Comparison of ENCODE assay signal across 8 cellular contexts in genomic region chr19:37505958-37506386, GRCh38. TPM values are rescaled to one million over a fixed set of nuclear protein-coding genes. Genes with fewer than 3 reads are reported as not detected.
A peak's percentile ranks its signal among the peaks of the same experiment; 100 is the strongest.
DNase-seq lines count a peak whose midpoint lies in the region; ATAC-seq and TF ChIP-seq lines count a peak whose summit lies in the region.

No MANE protein-coding gene starts in this region.

- H3K79me2 ChIP-seq in MM.1S (ENCODE audit: low read length) = no peaks in the 10 kb centered on the region

- no peaks in the 10 kb centered on the region for H3K9me2 ChIP-seq in MM.1S (replicated peaks; ENCODE audit: insufficient read depth, low read length)

- no peak overlapping the region for H2AFZ ChIP-seq in MM.1S (ENCODE audit: low read length)

- H3K4me1 ChIP-seq in BLaER1 treated with 17β-estradiol and CSF1 and Interleukin-3, amounts not matched to agents 10 nM and 100 nM = peaks cover 0 to 18% (median 9%) of the 10 kb centered on the region in 10 experiments; a peak in 7 of 20 replicates
- no peaks in the 10 kb centered on the region for H3K4me1 ChIP-seq in ectodermal cell (ENCODE audit: control insufficient read depth, insufficient read depth, low read length)
- H3K4me1 ChIP-seq in MM.1S (ENCODE audit: low read length) = no peaks in the 10 kb centered on the region

- 6 to 14% methylated on average over 10 to 12 of the region's 12 CpGs for WGBS in ectodermal cell, 2 experiments

- H3F3A ChIP-seq in MM.1S (ENCODE audit: insufficient read depth, low read length) = no peaks in the 10 kb centered on the region

- no peaks in the 10 kb centered on the region for H3K27me3 ChIP-seq in BLaER1 treated with 17β-estradiol and CSF1 and Interleukin-3, amounts not matched to agents 10 nM and 100 nM
- no peaks in the 10 kb centered on the region for H3K27me3 ChIP-seq in ectodermal cell (ENCODE audit: control insufficient read depth, insufficient read depth, low read length, poor library complexity, severe bottlenecking)
- H3K27me3 ChIP-seq in MM.1S (replicated peaks; ENCODE audit: insufficient read depth, low read length) = no peaks in the 10 kb centered on the region

- peak overlapping the region; percentile 78 to 91 (median 83) for H3K9ac ChIP-seq in BLaER1 treated with 17β-estradiol and CSF1 and Interleukin-3, amounts not matched to agents 10 nM and 100 nM
- no peak overlapping the region for H3K9ac ChIP-seq in MM.1S (ENCODE audit: low read length)

- peak overlapping the region; percentile 60 to 76 (median 68) for H3K4me2 ChIP-seq in BLaER1 treated with 17β-estradiol and CSF1 and Interleukin-3, amounts not matched to agents 10 nM and 100 nM
- no peak overlapping the region for H3K4me2 ChIP-seq in MM.1S (ENCODE audit: low read depth, low read length)

- H3K4me3 ChIP-seq in BLaER1 treated with 17β-estradiol and CSF1 and Interleukin-3, amounts not matched to agents 10 nM and 100 nM = peak overlapping the region; percentile 57 to 72 (median 66)
- peak overlapping the region; percentile 68 for H3K4me3 ChIP-seq in ectodermal cell (ENCODE audit: insufficient read depth, low read depth, low read length)
- H3K4me3 ChIP-seq in MM.1S (ENCODE audit: low read length) = no peak overlapping the region

- H3K9me3 Mint-ChIP-seq in naive thymus-derived CD8-positive, alpha-beta T cell = peaks cover 0 to 49% (median 26%) of the 10 kb centered on the region in 9 donors

- no peaks in the 10 kb centered on the region for H4K20me1 ChIP-seq in BLaER1 treated with 17β-estradiol and CSF1 and Interleukin-3, amounts not matched to agents 10 nM and 100 nM
- no peaks in the 10 kb centered on the region for H4K20me1 ChIP-seq in MM.1S (ENCODE audit: insufficient read depth, low read length)

- H3K27me3 Mint-ChIP-seq in naive thymus-derived CD8-positive, alpha-beta T cell = no peaks in the 10 kb centered on the region

- no peaks in the 10 kb centered on the region for H3K4me1 Mint-ChIP-seq in naive thymus-derived CD8-positive, alpha-beta T cell

- POLR2A ChIA-PET in naive thymus-derived CD8-positive, alpha-beta T cell (lab: Charles Lee) = interaction anchor here (0.5 to 3.3 kb wide), 11 partner anchors 16 to 901 kb away, joined by 3 to 62 read pairs (median 7); partner anchors contain the start of genes ZFP30, ZNF382, ZNF527 and ZNF540

- peak; percentile 22 for ATAC-seq in HG03442 (IDR thresholded peaks at IDR 0.05; ENCODE audit: unreplicated experiment)
- ATAC-seq in naive thymus-derived CD8-positive, alpha-beta T cell = peak; percentile 15 to 23
- no peak for ATAC-seq in GM21528 (IDR thresholded peaks at IDR 0.05; ENCODE audit: low FRiP score, unreplicated experiment)

- H3K9me3 ChIP-seq in BLaER1 treated with 17β-estradiol and CSF1 and Interleukin-3, amounts not matched to agents 10 nM and 100 nM (replicated peaks in 1 of 11) = peaks cover 95 to 100% (median 100%) of the 10 kb centered on the region in 11 experiments
- no peaks in the 10 kb centered on the region for H3K9me3 ChIP-seq in ectodermal cell (ENCODE audit: control insufficient read depth, low read length)
- H3K9me3 ChIP-seq in MM.1S (replicated peaks; ENCODE audit: insufficient read depth, low read length) = no peaks in the 10 kb centered on the region

- peaks cover 25 to 47% (median 28%) of the 10 kb centered on the region in 3 donors for H3K36me3 Mint-ChIP-seq in naive thymus-derived CD8-positive, alpha-beta T cell

- no peak for DNase-seq in naive thymus-derived CD8-positive, alpha-beta T cell
- DNase-seq in T1000 (lab: John Stamatoyannopoulos, UW) (no peak), MM.1S (no peak), EL (no peak)

- H3K27ac ChIP-seq in BLaER1 treated with 17β-estradiol and CSF1 and Interleukin-3, amounts not matched to agents 10 nM and 100 nM = peak overlapping the region; percentile 68 to 94 (median 91)
- H3K27ac ChIP-seq in ectodermal cell (ENCODE audit: insufficient read depth, low read depth, low read length, poor library complexity, severe bottlenecking) = peak overlapping the region; percentile 92
- H3K27ac ChIP-seq in MM.1S (ENCODE audit: low read length) = no peak overlapping the region

- TF ChIP-seq CTCF in MM.1S (IDR thresholded peaks at IDR 0.05; ENCODE audit: low read length) = no peak

- no peak overlapping the region for H3K27ac Mint-ChIP-seq in naive thymus-derived CD8-positive, alpha-beta T cell

- H3K36me3 ChIP-seq in BLaER1 treated with 17β-estradiol and CSF1 and Interleukin-3, amounts not matched to agents 10 nM and 100 nM = peaks cover 17 to 59% (median 37%) of the 10 kb centered on the region in 11 experiments
- peaks cover 5% of the 10 kb centered on the region for H3K36me3 ChIP-seq in ectodermal cell (ENCODE audit: control insufficient read depth, insufficient read depth, low read length)
- no peaks in the 10 kb centered on the region for H3K36me3 ChIP-seq in MM.1S (replicated peaks; ENCODE audit: insufficient read depth, low read length)

- H3K4me3 Mint-ChIP-seq in naive thymus-derived CD8-positive, alpha-beta T cell = no peak overlapping the region

RNA-seq across cellular contexts. Expression of gene ZNF793, which starts 0.8 kb away (rescaled TPM):
- polyA plus RNA-seq in ectodermal cell (2013, experiment 1 of 4) = 21.1 TPM
- 26.0 TPM for polyA plus RNA-seq in ectodermal cell (2013, experiment 2 of 4)
- 14.5 TPM for polyA plus RNA-seq in ectodermal cell (2013, experiment 3 of 4)
- polyA plus RNA-seq in ectodermal cell (2013, experiment 4 of 4) = 16.1 TPM
- total RNA-seq in naive thymus-derived CD8-positive, alpha-beta T cell = 10 to 100 TPM; 15.4 to 17.1 TPM
- polyA plus RNA-seq in naive thymus-derived CD8-positive, alpha-beta T cell = 1 to 10 TPM; 2.7 to 4.4 (median 2.8) TPM

RNA-seq across cellular contexts. Expression of gene ZNF570, which starts 36.8 kb away (rescaled TPM):
- 7.6 TPM for polyA plus RNA-seq in ectodermal cell (2013, experiment 1 of 4)
- polyA plus RNA-seq in ectodermal cell (2013, experiment 2 of 4) = 7.7 TPM
- polyA plus RNA-seq in ectodermal cell (2013, experiment 3 of 4) = 6.8 TPM
- polyA plus RNA-seq in ectodermal cell (2013, experiment 4 of 4) = 6.2 TPM
- 10 to 100 TPM; 11.5 to 11.6 TPM for total RNA-seq in naive thymus-derived CD8-positive, alpha-beta T cell
- polyA plus RNA-seq in naive thymus-derived CD8-positive, alpha-beta T cell = 1 to 10 TPM; 3.8 to 5.0 (median 4.1) TPM

RNA-seq across cellular contexts. Expression of gene ZNF569, which starts 38.7 kb away (rescaled TPM):
- polyA plus RNA-seq in ectodermal cell (2013, experiment 1 of 4) = 16.8 TPM
- 15.6 TPM for polyA plus RNA-seq in ectodermal cell (2013, experiment 2 of 4)
- 16.7 TPM for polyA plus RNA-seq in ectodermal cell (2013, experiment 3 of 4)
- polyA plus RNA-seq in ectodermal cell (2013, experiment 4 of 4) = 15.6 TPM
- total RNA-seq in naive thymus-derived CD8-positive, alpha-beta T cell = 10 to 100 TPM; 16.0 to 20.9 TPM
- polyA plus RNA-seq in naive thymus-derived CD8-positive, alpha-beta T cell = 1 to 10 TPM; 3.0 to 6.6 (median 6.5) TPM
